In genomic region chr10:87837445-87837844, GRCh38 we compare ENCODE assay signal across 21 cellular contexts. TPM values are rescaled to one million over a fixed set of nuclear protein-coding genes. Genes with fewer than 3 reads are reported as not detected.
DNase-seq lines count a peak whose midpoint lies in the region; ATAC-seq and TF ChIP-seq lines count a peak whose summit lies in the region.
"Had no signal": no experiment of that assay in that cellular context is flagged by ENCODE, and none has a peak within 500 bp of the region (broad histone marks: within the 10 kb centered on the region; RNA-seq: fewer than 3 reads in every experiment).

No MANE protein-coding gene starts in this region.

- H3K9ac ChIP-seq in OCI-LY3 (ENCODE audit: low read length), result no peak overlapping the region
- H3K9ac ChIP-seq: BLaER1 treated with 17β-estradiol and CSF1 and Interleukin-3, amounts not matched to agents 10 nM and 100 nM; KMS-11; neural progenitor cell had no signal

- peak; percentile 63 for ATAC-seq in GM21723 (IDR thresholded peaks at IDR 0.05; ENCODE audit: unreplicated experiment)
- no peak for ATAC-seq in activated T-cell treated with anti-CD3 and anti-CD28 coated beads, Interleukin-2, amount 50 U/mL, for 72 hours (replicated peaks in 1 of 2)
- ATAC-seq in GM18909 (IDR thresholded peaks at IDR 0.05; ENCODE audit: poor library complexity, unreplicated experiment), result no peak

- in situ Hi-C loops in GM13976 (cut with MboI; ENCODE audit: low sequenced_read_pairs, unreplicated experiment), result no loop called here

- H3K4me3 ChIP-seq in OCI-LY3 (ENCODE audit: low read length), result no peak overlapping the region
- H3K4me3 ChIP-seq: ascending aorta; BLaER1 treated with 17β-estradiol and CSF1 and Interleukin-3, amounts not matched to agents 10 nM and 100 nM; neural progenitor cell; spleen; testis had no signal

- H3K4me1 ChIP-seq in OCI-LY3 (ENCODE audit: low read length), result peaks cover 35% of the 10 kb centered on the region
- H3K4me1 ChIP-seq: ascending aorta, testis had no signal

- H3K79me2 ChIP-seq in OCI-LY3 (ENCODE audit: low read length), result no peaks in the 10 kb centered on the region

- TF ChIP-seq CTCF in OCI-LY3 (IDR thresholded peaks at IDR 0.05; ENCODE audit: low read depth, low read length), result no peak
- TF ChIP-seq CTCF in GM13976 (IDR thresholded peaks at IDR 0.05; ENCODE audit: borderline replicate concordance, control extremely low read depth, extremely low read depth, insufficient read depth, missing control alignments), result no peak

- H4K20me1 ChIP-seq in OCI-LY3 (ENCODE audit: insufficient read depth, low read length), result no peaks in the 10 kb centered on the region
- H4K20me1 ChIP-seq: BLaER1 treated with 17β-estradiol and CSF1 and Interleukin-3, amounts not matched to agents 10 nM and 100 nM had no signal

- H3K27ac Mint-ChIP-seq in dendritic cell treated with granulocyte-macrophage colony-stimulating factor and Interleukin-4, amounts not matched to agents 40 ng/mL and 50 ng/mL, for 4 days, result peak overlapping the region; percentile 32
- no peak overlapping the region for H3K27ac Mint-ChIP-seq in activated T-cell treated with anti-CD3 and anti-CD28 coated beads, Interleukin-2, amount 50 U/mL, for 72 hours
- H3K27ac Mint-ChIP-seq: mesothelial cell of epicardium, neural progenitor cell had no signal

- H3K36me3 Mint-ChIP-seq in dendritic cell treated with granulocyte-macrophage colony-stimulating factor and Interleukin-4, amounts not matched to agents 40 ng/mL and 50 ng/mL, for 4 days (ENCODE audit: low read depth), result no peaks in the 10 kb centered on the region
- peaks cover 1 to 7% of the 10 kb centered on the region in 2 donors for H3K36me3 Mint-ChIP-seq in activated T-cell treated with anti-CD3 and anti-CD28 coated beads, Interleukin-2, amount 50 U/mL, for 72 hours (ENCODE audit: insufficient read depth in 2 of 2)
- H3K36me3 Mint-ChIP-seq: mesothelial cell of epicardium, neural progenitor cell had no signal

- DNase-seq in AML-193 (lab: John Stamatoyannopoulos, UW), result peak; percentile 50 to 56
- no peak for DNase-seq in hepatic stellate cell (ENCODE audit: low spot score)
- DNase-seq in activated T-cell treated with anti-CD3 and anti-CD28 coated beads, Interleukin-2, amount 50 U/mL, for 72 hours, result no peak
- DNase-seq in GM13976 (ENCODE audit: low spot score), result no peak
- DNase-seq: activated CD4-positive, alpha-beta T cell treated with anti-CD3 and anti-CD28 coated beads, Interleukin-2, amount 50 U/mL, for 4 hours; activated naive CD4-positive, alpha-beta T cell; DMS 273 treated with DMSO at 0.1 percent for 48 hours; HCEC 1CT; NCI-H2107; spleen; testis had no signal

- H3K9me3 Mint-ChIP-seq in dendritic cell treated with granulocyte-macrophage colony-stimulating factor and Interleukin-4, amounts not matched to agents 40 ng/mL and 50 ng/mL, for 4 days, result no peaks in the 10 kb centered on the region
- no peaks in the 10 kb centered on the region for H3K9me3 Mint-ChIP-seq in activated T-cell treated with anti-CD3 and anti-CD28 coated beads, Interleukin-2, amount 50 U/mL, for 72 hours
- H3K9me3 Mint-ChIP-seq: neural progenitor cell had no signal

- intact Hi-C loops in dendritic cell treated with granulocyte-macrophage colony-stimulating factor and Interleukin-4, amounts not matched to agents 40 ng/mL and 50 ng/mL, for 4 days (cut with micrococcal nuclease), result no loop called here

- H3K9me3 ChIP-seq in OCI-LY3 (ENCODE audit: insufficient read depth, low read length), result no peaks in the 10 kb centered on the region
- H3K9me3 ChIP-seq: ascending aorta; BLaER1 treated with 17β-estradiol and CSF1 and Interleukin-3, amounts not matched to agents 10 nM and 100 nM; spleen; testis had no signal

- no peaks in the 10 kb centered on the region for H3K36me3 ChIP-seq in OCI-LY3 (replicated peaks; ENCODE audit: low read depth, low read length)
- H3K36me3 ChIP-seq: ascending aorta; BLaER1 treated with 17β-estradiol and CSF1 and Interleukin-3, amounts not matched to agents 10 nM and 100 nM; neural progenitor cell; spleen had no signal

- H3K27me3 ChIP-seq in OCI-LY3 (ENCODE audit: low read depth, low read length), result no peaks in the 10 kb centered on the region
- H3K27me3 ChIP-seq: ascending aorta; BLaER1 treated with 17β-estradiol and CSF1 and Interleukin-3, amounts not matched to agents 10 nM and 100 nM; neural progenitor cell; spleen; testis had no signal

- no peaks in the 10 kb centered on the region for H3K27me3 Mint-ChIP-seq in dendritic cell treated with granulocyte-macrophage colony-stimulating factor and Interleukin-4, amounts not matched to agents 40 ng/mL and 50 ng/mL, for 4 days
- H3K27me3 Mint-ChIP-seq in activated T-cell treated with anti-CD3 and anti-CD28 coated beads, Interleukin-2, amount 50 U/mL, for 72 hours (ENCODE audit: low read depth), result no peaks in the 10 kb centered on the region

- H3K4me2 ChIP-seq in OCI-LY3 (ENCODE audit: low read length), result peak overlapping the region; percentile 38
- H3K4me2 ChIP-seq: KMS-11, neural progenitor cell had no signal

- H3K4me3 Mint-ChIP-seq in dendritic cell treated with granulocyte-macrophage colony-stimulating factor and Interleukin-4, amounts not matched to agents 40 ng/mL and 50 ng/mL, for 4 days, result no peak overlapping the region
- no peak overlapping the region for H3K4me3 Mint-ChIP-seq in activated T-cell treated with anti-CD3 and anti-CD28 coated beads, Interleukin-2, amount 50 U/mL, for 72 hours
- H3K4me3 Mint-ChIP-seq: mesothelial cell of epicardium, neural progenitor cell had no signal

- H3K4me1 Mint-ChIP-seq in dendritic cell treated with granulocyte-macrophage colony-stimulating factor and Interleukin-4, amounts not matched to agents 40 ng/mL and 50 ng/mL, for 4 days (ENCODE audit: low read depth), result peaks cover 6% of the 10 kb centered on the region
- H3K4me1 Mint-ChIP-seq in activated T-cell treated with anti-CD3 and anti-CD28 coated beads, Interleukin-2, amount 50 U/mL, for 72 hours (ENCODE audit: low read depth), result peaks cover 2% of the 10 kb centered on the region

- peak overlapping the region; percentile 46 for H3K27ac ChIP-seq in OCI-LY3 (ENCODE audit: low read length)
- H3K27ac ChIP-seq: ascending aorta, KMS-11, neural progenitor cell, spleen, testis had no signal

- H2AFZ ChIP-seq in OCI-LY3 (ENCODE audit: low read depth, low read length), result no peak overlapping the region
- H2AFZ ChIP-seq: neural progenitor cell had no signal

RNA-seq across cellular contexts. Expression of gene ATAD1, which starts 19.4 kb away (rescaled TPM):
- 10 to 100 TPM; 54.2 to 55.9 TPM for total RNA-seq in activated T-cell treated with anti-CD3 and anti-CD28 coated beads, Interleukin-2, amount 50 U/mL, for 72 hours
- total RNA-seq: RPMI7951 had no signal

RNA-seq across cellular contexts. Expression of gene KLLN, which starts 25.9 kb away (rescaled TPM):
- total RNA-seq in activated T-cell treated with anti-CD3 and anti-CD28 coated beads, Interleukin-2, amount 50 U/mL, for 72 hours, result under 1 TPM; 0.22 to 0.46 TPM
- total RNA-seq: ascending aorta, RPMI7951 had no signal

RNA-seq across cellular contexts. Expression of gene PTEN, which starts 26.0 kb away (rescaled TPM):
- total RNA-seq in activated T-cell treated with anti-CD3 and anti-CD28 coated beads, Interleukin-2, amount 50 U/mL, for 72 hours, result 10 to 100 TPM; 64.9 to 71.6 TPM

Comparison
In these comparisons a context has a peak if more than half of its experiments do, and no peak if none do; other contexts are left out.
1. DNase-seq: peak in AML-193 (2 of 2); none in hepatic stellate cell (single experiment), activated T-cell treated with anti-CD3 and anti-CD28 coated beads, Interleukin-2, amount 50 U/mL, for 72 hours (0 of 2) and GM13976 (single experiment).